In genomic region chr22:48530666-48531065, GRCh38 we compare ENCODE assay signal across 7 cellular contexts.
"Had no signal": no experiment of that assay in that cellular context is flagged by ENCODE, and none has a peak within 500 bp of the region (broad histone marks: within the 10 kb centered on the region; RNA-seq: fewer than 3 reads in every experiment).

No MANE protein-coding gene starts in this region.

- ATAC-seq: HCT116, K562 had no signal

- H3K4me3 ChIP-seq: GM23338, HAP-1, K562 had no signal

- H2AFZ ChIP-seq: GM23338 had no signal

- H3K4me2 ChIP-seq: GM23338 had no signal

- DNase-seq: HFFc6, IMR-90, KG1 had no signal

- H3K4me1 ChIP-seq: HAP-1 had no signal

- H3K9me3 ChIP-seq: HAP-1 had no signal

- H3K36me3 ChIP-seq: HAP-1 had no signal
